Comparison of ENCODE assay signal across 8 cellular contexts in the genomic region with DNA sequence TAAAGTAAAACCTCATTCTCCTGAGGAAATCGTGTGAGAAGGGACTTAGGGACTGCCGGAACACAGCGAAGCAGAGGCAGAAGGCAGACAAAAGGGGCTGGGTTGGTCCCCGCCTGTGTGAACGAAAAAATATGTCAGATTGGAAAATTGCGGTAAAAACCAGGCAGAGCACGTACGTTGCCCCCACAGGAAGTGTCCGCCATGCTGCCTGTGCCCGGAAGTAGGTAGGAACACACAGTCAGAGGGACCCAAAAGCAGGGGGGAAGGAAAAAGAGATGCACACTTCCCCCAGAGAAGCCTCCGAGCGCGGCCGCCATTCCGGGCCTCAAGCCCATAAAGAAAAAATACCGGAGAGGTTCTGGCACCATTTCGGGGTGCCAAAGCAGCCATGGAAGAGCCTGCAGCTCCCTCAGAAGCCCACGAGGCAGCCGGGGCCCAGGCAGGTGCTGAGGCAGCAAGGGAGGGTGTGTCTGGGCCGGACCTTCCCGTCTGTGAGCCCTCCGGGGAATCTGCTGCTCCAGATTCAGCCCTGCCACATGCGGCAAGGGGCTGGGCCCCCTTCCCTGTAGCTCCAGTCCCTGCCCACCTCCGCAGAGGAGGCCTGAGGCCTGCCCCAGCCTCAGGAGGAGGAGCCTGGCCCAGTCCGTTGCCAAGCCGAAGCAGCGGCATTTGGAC. TPM values are rescaled to one million over a fixed set of nuclear protein-coding genes. Genes with fewer than 3 reads are reported as not detected.
DNase-seq lines count a peak whose midpoint lies in the region; ATAC-seq and TF ChIP-seq lines count a peak whose summit lies in the region.

MKRN3 (plus strand) TSS at position 280 of the 675 bp plus-strand sequence; CDS start at position 389, 109 bp downstream.

- H3K27ac ChIP-seq in DND-41 (ENCODE audit: low read length), result peak within 1 kb of the TSS; percentile 99
- H3K27ac ChIP-seq in esophagus (ENCODE audit: low read depth in 2 of 2, low read length in 1 of 2), result peak within 1 kb of the TSS; percentile 86 to 92
- H3K27ac ChIP-seq in psoas muscle, result peak within 1 kb of the TSS; percentile 86

- H3K4me3 ChIP-seq in DND-41 (ENCODE audit: low read depth in 1 of 2, low read length in 2 of 2) (peak within 1 kb of the TSS; percentile 73 to 88), esophagus (ENCODE audit: low read depth in 1 of 2, low read length in 2 of 2) (peak within 1 kb of the TSS; percentile 47 to 72), psoas muscle (peak within 1 kb of the TSS; percentile 80)

- peak within 1 kb of the TSS; percentile 88 for H2AFZ ChIP-seq in DND-41 (ENCODE audit: low read depth, low read length)

- 67 to 73% methylated on average over 27 of the region's 27 CpGs for WGBS in esophagus, 2 donors
- 47 to 61% (median 60%) methylated on average over 27 of the region's 27 CpGs for WGBS in psoas muscle, 3 donors

- no peaks in the 10 kb centered on the region for H3K9me3 ChIP-seq in DND-41 (ENCODE audit: insufficient read depth, low read length, severe bottlenecking)
- H3K9me3 ChIP-seq in esophagus (ENCODE audit: control insufficient read depth in 2 of 2, insufficient read depth in 1 of 2, low read depth in 1 of 2, low read length in 1 of 2), result peaks cover 3% of the 10 kb centered on the region in 2 donors
- H3K9me3 ChIP-seq in psoas muscle, result no peaks in the 10 kb centered on the region

- peak; percentile 90 for DNase-seq in DND-41
- DNase-seq in NCI-H1930 (lab: John Stamatoyannopoulos, UW), result peak; percentile 57
- DNase-seq in activated CD4-positive, alpha-beta T cell treated with anti-CD3 and anti-CD28 coated beads, Interleukin-2, amount 50 U/mL, for 4 hours, result peak; percentile 5 to 25
- DNase-seq in psoas muscle, result peak in 1 of 2 donors; percentile 70
- DNase-seq in GF-D8 (lab: John Stamatoyannopoulos, UW), result no peak
- DNase-seq in SKM-1 treated with dmso at 0.1 percent for 144 hours (lab: John Stamatoyannopoulos, UW; ENCODE audit: unreplicated experiment), result no peak

- intact Hi-C loops in psoas muscle (cut with DNase I), result no loop called here

- peaks cover 39% of the 10 kb centered on the region for H4K20me1 ChIP-seq in DND-41 (ENCODE audit: insufficient read depth, low read length)

- H3K9ac ChIP-seq in DND-41 (ENCODE audit: low read depth, low read length), result peak within 1 kb of the TSS; percentile 99

- H3K36me3 ChIP-seq in DND-41 (ENCODE audit: insufficient read depth, low read length) (peaks cover 40% of the 10 kb centered on the region), esophagus (ENCODE audit: control insufficient read depth in 2 of 2, insufficient read depth in 2 of 2, low read length in 1 of 2) (no peaks in the 10 kb centered on the region), psoas muscle (ENCODE audit: insufficient read depth in 1 of 2, low read depth in 1 of 2) (no peaks in the 10 kb centered on the region)

- H3K4me2 ChIP-seq in DND-41 (ENCODE audit: insufficient read depth, low read length), result peak within 1 kb of the TSS; percentile 97

- H3K4me1 ChIP-seq in DND-41 (ENCODE audit: insufficient read depth, low read length) (peaks cover 42% of the 10 kb centered on the region), esophagus (ENCODE audit: control insufficient read depth in 2 of 2, insufficient read depth in 2 of 2, low read length in 1 of 2) (no peaks in the 10 kb centered on the region), psoas muscle (no peaks in the 10 kb centered on the region)

- no peaks in the 10 kb centered on the region for H3K27me3 ChIP-seq in DND-41 (ENCODE audit: insufficient read depth, low read length, poor library complexity)
- no peaks in the 10 kb centered on the region for H3K27me3 ChIP-seq in esophagus (ENCODE audit: control insufficient read depth in 1 of 2, insufficient read depth in 2 of 2, low read length in 2 of 2)
- H3K27me3 ChIP-seq in psoas muscle (ENCODE audit: insufficient read depth in 3 of 3, low read length in 2 of 3), result peaks cover 0 to 2% (median 0%) of the 10 kb centered on the region in 3 donors

- no peak for TF ChIP-seq CTCF in DND-41 (IDR thresholded peaks at IDR 0.05; ENCODE audit: borderline replicate concordance, extremely low read depth, low read length, poor library complexity, severe bottlenecking)
- no peak for TF ChIP-seq CTCF in psoas muscle (IDR thresholded peaks at IDR 0.05)

- peaks cover 59% of the 10 kb centered on the region for H3K79me2 ChIP-seq in DND-41 (ENCODE audit: insufficient read depth, low read length)

- ATAC-seq in DND-41 (ENCODE audit: insufficient read depth, low read depth), result peak; percentile 60
- ATAC-seq in psoas muscle, result peak; percentile 54 to 97 (median 95)
- ATAC-seq in HG03025 (IDR thresholded peaks at IDR 0.05; ENCODE audit: low FRiP score, unreplicated experiment), result no peak

RNA-seq across cellular contexts. Expression of gene MKRN3, which starts in this region (rescaled TPM):
- 1 to 10 TPM; 1.5 to 1.9 TPM for polyA plus RNA-seq in esophagus
- 1 to 10 TPM in 2 of 4 donors, under 1 TPM in 2; 0.62 to 3.1 (median 1.4) TPM for total RNA-seq in psoas muscle
- 1 to 10 TPM in 2 of 3 donors, under 1 TPM in 1; 0.86 to 6.0 (median 1.3) TPM for polyA plus RNA-seq in psoas muscle

Comparison
In these comparisons a context has a peak if more than half of its experiments do, and no peak if none do; other contexts are left out.
1. DNase-seq: peak in DND-41 (single experiment), NCI-H1930 (2 of 2) and activated CD4-positive, alpha-beta T cell treated with anti-CD3 and anti-CD28 coated beads, Interleukin-2, amount 50 U/mL, for 4 hours (2 of 2); none in GF-D8 (single experiment) and SKM-1 treated with dmso at 0.1 percent for 144 hours (single experiment).
2. Peak in every context shown above with its lines, with median percentiles within 50 percentile points of each other: H3K27ac ChIP-seq and H3K4me3 ChIP-seq.